17 cellular contexts compared by ENCODE assay signal in genomic region chr3:127097009-127097350, GRCh38.
"Had no signal": no experiment of that assay in that cellular context is flagged by ENCODE, and none has a peak within 500 bp of the region (broad histone marks: within the 10 kb centered on the region; RNA-seq: fewer than 3 reads in every experiment).

No MANE protein-coding gene starts in this region.

- H3K9me3 Mint-ChIP-seq: type B pancreatic cell had no signal

- ATAC-seq: activated CD4-positive, alpha-beta T cell treated with anti-CD3 and anti-CD28 coated beads for 36 hours; heart right ventricle; stimulated activated naive CD8-positive, alpha-beta T cell treated with anti-CD3 and anti-CD28 coated beads, Interleukin-15, Interleukin-2, amounts not matched to agents 100 U/mL and 50 U/mL, for 24 hours; WTC11 had no signal

- H3K4me3 Mint-ChIP-seq: activated CD4-positive, alpha-beta T cell treated with anti-CD3 and anti-CD28 coated beads for 36 hours; activated naive CD8-positive, alpha-beta T cell treated with anti-CD3 and anti-CD28 coated beads for 36 hours; endodermal cell; memory B cell; naive B cell; type B pancreatic cell; WTC11 had no signal

- H3K36me3 ChIP-seq: heart right ventricle had no signal

- H3K4me1 Mint-ChIP-seq: activated CD4-positive, alpha-beta T cell treated with anti-CD3 and anti-CD28 coated beads for 36 hours; activated naive CD8-positive, alpha-beta T cell treated with anti-CD3 and anti-CD28 coated beads for 36 hours; endodermal cell; memory B cell; naive B cell; WTC11 had no signal

- H3K4me3 ChIP-seq: dorsolateral prefrontal cortex, heart right ventricle had no signal

- H3K27ac Mint-ChIP-seq: activated CD4-positive, alpha-beta T cell treated with anti-CD3 and anti-CD28 coated beads for 36 hours; activated naive CD8-positive, alpha-beta T cell treated with anti-CD3 and anti-CD28 coated beads for 36 hours; endodermal cell; memory B cell; naive B cell; type B pancreatic cell; WTC11 had no signal

- H3K4me1 ChIP-seq: heart right ventricle had no signal

- H3K27me3 Mint-ChIP-seq: activated CD4-positive, alpha-beta T cell treated with anti-CD3 and anti-CD28 coated beads for 36 hours had no signal

- H3K36me3 Mint-ChIP-seq: activated naive CD8-positive, alpha-beta T cell treated with anti-CD3 and anti-CD28 coated beads for 36 hours; memory B cell; naive B cell; type B pancreatic cell had no signal

- H3K27ac ChIP-seq: dorsolateral prefrontal cortex, epithelial cell of prostate, heart right ventricle had no signal

- DNase-seq: activated CD4-positive, alpha-beta T cell treated with anti-CD3 and anti-CD28 coated beads for 36 hours; activated CD4-positive, alpha-beta T cell treated with anti-CD3 and anti-CD28 coated beads, Interleukin-2, amount 50 U/mL, for 48 hours; activated naive CD4-positive, alpha-beta T cell; activated naive CD8-positive, alpha-beta T cell treated with anti-CD3 and anti-CD28 coated beads for 36 hours; amniotic stem cell; endodermal cell; foreskin melanocyte; heart right ventricle; kidney glomerular epithelial cell; naive B cell; stimulated activated naive CD8-positive, alpha-beta T cell treated with anti-CD3 and anti-CD28 coated beads, Interleukin-15, Interleukin-2, amounts not matched to agents 100 U/mL and 50 U/mL, for 24 hours; substantia nigra had no signal
